ENCODE assay signal across 8 cellular contexts in genomic region chr5:56588636-56589485, GRCh38.
DNase-seq lines count a peak whose midpoint lies in the region; ATAC-seq, FAIRE-seq and TF ChIP-seq lines count a peak whose summit lies in the region.

No MANE protein-coding gene starts in this region.

- TF ChIP-seq CTCF in lung (IDR thresholded peaks at IDR 0.05; ENCODE audit: control extremely low read depth, extremely low read depth): no peak

- H3K27me3 ChIP-seq in lung (ENCODE audit: control insufficient read depth, insufficient read depth): no peaks in the 10 kb centered on the region

- DNase-seq in GM12892 (ENCODE audit: insufficient read length) (peak; percentile 50), lung (ENCODE audit: low spot score) (peak; percentile 34), nucleus accumbens (lab: John Stamatoyannopoulos, UW) (no peak), HuH-7.5 (ENCODE audit: low spot score) (no peak), SW480 (ENCODE audit: low spot score) (no peak)
- DNase-seq in Jurkat, Clone E6-1 (ENCODE audit: low read depth, low spot score): peak; percentile 51

- no peaks in the 10 kb centered on the region for H3K36me3 Mint-ChIP-seq in activated T-helper 17 cell treated with anti-CD3 and anti-CD28 coated beads, Interleukin-2, amount 50 U/mL, for 72 hours (ENCODE audit: low read depth)

- H3K4me1 Mint-ChIP-seq in activated T-helper 17 cell treated with anti-CD3 and anti-CD28 coated beads, Interleukin-2, amount 50 U/mL, for 72 hours: peaks cover 33% of the 10 kb centered on the region

- FAIRE-seq in GM12892 (lab: Jason Lieb, UNC): peak; percentile 77

- WGBS in lung, 2 donors: 43 to 55% methylated on average over 16 of the region's 16 CpGs

- no peak overlapping the region for H3K4me3 ChIP-seq in Jurkat, Clone E6-1 (ENCODE audit: low read length)
- no peak overlapping the region for H3K4me3 ChIP-seq in lung

- no peaks in the 10 kb centered on the region for H3K36me3 ChIP-seq in lung (ENCODE audit: control insufficient read depth in 2 of 2, insufficient read depth in 2 of 2, low read length in 2 of 2)

- peaks cover 0 to 11% of the 10 kb centered on the region in 2 donors for H3K4me1 ChIP-seq in lung (ENCODE audit: control insufficient read depth in 2 of 2, insufficient read depth in 2 of 2, low read length in 2 of 2)

- peak; percentile 99 for ATAC-seq in GM21515 (IDR thresholded peaks at IDR 0.05; ENCODE audit: unreplicated experiment)
- peak; percentile 81 for ATAC-seq in activated T-helper 17 cell treated with anti-CD3 and anti-CD28 coated beads, Interleukin-2, amount 50 U/mL, for 72 hours (replicated peaks)
- ATAC-seq in lung (ENCODE audit: insufficient read depth, low FRiP score): peak; percentile 58

- no peaks in the 10 kb centered on the region for H3K9me3 ChIP-seq in lung (ENCODE audit: control insufficient read depth in 2 of 2, insufficient read depth in 1 of 2, low read length in 1 of 2)

- peak; percentile 55; the same call in 1 of the 2 replicates for TF ChIP-seq POLR2A in GM12892 (IDR thresholded peaks at IDR 0.05; ENCODE audit: low read depth, low read length)

- H3K9me3 Mint-ChIP-seq in activated T-helper 17 cell treated with anti-CD3 and anti-CD28 coated beads, Interleukin-2, amount 50 U/mL, for 72 hours: peaks cover 5% of the 10 kb centered on the region

- H3K27ac ChIP-seq in lung (ENCODE audit: low read depth in 1 of 2, low read length in 1 of 2): no peak overlapping the region

- H3K27ac Mint-ChIP-seq in activated T-helper 17 cell treated with anti-CD3 and anti-CD28 coated beads, Interleukin-2, amount 50 U/mL, for 72 hours: peak overlapping the region; percentile 85

- H3K4me3 Mint-ChIP-seq in activated T-helper 17 cell treated with anti-CD3 and anti-CD28 coated beads, Interleukin-2, amount 50 U/mL, for 72 hours: peak overlapping the region; percentile 50

- H3K27me3 Mint-ChIP-seq in activated T-helper 17 cell treated with anti-CD3 and anti-CD28 coated beads, Interleukin-2, amount 50 U/mL, for 72 hours: no peaks in the 10 kb centered on the region

Comparison
In these comparisons a context has a peak if more than half of its experiments do, and no peak if none do; other contexts are left out.
1. DNase-seq: peak in GM12892 (single experiment), Jurkat, Clone E6-1 (single experiment) and lung (single experiment); none in nucleus accumbens (0 of 56), HuH-7.5 (single experiment) and SW480 (single experiment).
2. Peak in every context shown above with its lines, with median percentiles within 50 percentile points of each other: ATAC-seq.